In genomic region chr1:190207733-190208132, GRCh38 we compare ENCODE assay signal across 29 cellular contexts.
"Had no signal": no experiment of that assay in that cellular context is flagged by ENCODE, and none has a peak within 500 bp of the region (broad histone marks: within the 10 kb centered on the region; RNA-seq: fewer than 3 reads in every experiment).

No MANE protein-coding gene starts in this region.

- H3K4me3 Mint-ChIP-seq: dendritic cell treated with granulocyte-macrophage colony-stimulating factor and Interleukin-4, amounts not matched to agents 40 ng/mL and 50 ng/mL, for 4 days; effector memory CD8-positive, alpha-beta T cell; endodermal cell had no signal

- H3K27ac ChIP-seq: colonic mucosa, coronary artery, dorsolateral prefrontal cortex, epithelial cell of prostate, esophagus muscularis mucosa, esophagus squamous epithelium, foreskin keratinocyte, gastrocnemius medialis, gastroesophageal sphincter, heart left ventricle, heart right ventricle, hepatocyte had no signal

- H3K4me3 ChIP-seq: colonic mucosa, coronary artery, dorsolateral prefrontal cortex, esophagus muscularis mucosa, esophagus squamous epithelium, gastrocnemius medialis, gastroesophageal sphincter, heart left ventricle, heart right ventricle, hepatocyte had no signal

- H3K27me3 ChIP-seq: colonic mucosa, dorsolateral prefrontal cortex, esophagus muscularis mucosa, esophagus squamous epithelium, foreskin keratinocyte, gastrocnemius medialis, gastroesophageal sphincter, heart left ventricle, heart right ventricle, hepatocyte had no signal

- H3K79me2 ChIP-seq: hepatocyte had no signal

- DNase-seq: colonic mucosa; cortex of kidney; dermis blood vessel endothelial cell; dorsolateral prefrontal cortex; effector CD4-positive, alpha-beta T cell; effector CD8-positive, alpha-beta T cell; effector memory CD4-positive, alpha-beta T cell; effector memory CD8-positive, alpha-beta T cell; endodermal cell; erythroblast; esophagus squamous epithelium; foreskin fibroblast; foreskin keratinocyte; foreskin melanocyte; gastrocnemius medialis; glutamatergic neuron; head of caudate nucleus; heart left ventricle; heart right ventricle had no signal

- H3K27me3 Mint-ChIP-seq: dendritic cell treated with granulocyte-macrophage colony-stimulating factor and Interleukin-4, amounts not matched to agents 40 ng/mL and 50 ng/mL, for 4 days; effector memory CD8-positive, alpha-beta T cell had no signal

- H3K27ac Mint-ChIP-seq: dendritic cell treated with granulocyte-macrophage colony-stimulating factor and Interleukin-4, amounts not matched to agents 40 ng/mL and 50 ng/mL, for 4 days; effector memory CD8-positive, alpha-beta T cell; endodermal cell had no signal

- H3K4me1 ChIP-seq: colonic mucosa, esophagus squamous epithelium, foreskin keratinocyte, gastrocnemius medialis, gastroesophageal sphincter, heart left ventricle, heart right ventricle had no signal

- H3K4me2 ChIP-seq: hepatocyte had no signal

- FAIRE-seq: endometrium, endothelial cell of umbilical vein, frontal cortex had no signal

- H3K9me3 Mint-ChIP-seq: endodermal cell had no signal

- H3K4me1 Mint-ChIP-seq: endodermal cell had no signal

- H3K36me3 ChIP-seq: colonic mucosa, esophagus muscularis mucosa, esophagus squamous epithelium, gastrocnemius medialis, gastroesophageal sphincter, heart left ventricle, heart right ventricle had no signal

- H3K9me3 ChIP-seq: colonic mucosa, esophagus muscularis mucosa, esophagus squamous epithelium, gastrocnemius medialis, gastroesophageal sphincter had no signal

- ATAC-seq: effector memory CD8-positive, alpha-beta T cell; esophagus mucosa; foreskin keratinocyte; gastrocnemius medialis; gastroesophageal sphincter; heart left ventricle; heart right ventricle had no signal

- H2AFZ ChIP-seq: hepatocyte had no signal
